In the genomic region with DNA sequence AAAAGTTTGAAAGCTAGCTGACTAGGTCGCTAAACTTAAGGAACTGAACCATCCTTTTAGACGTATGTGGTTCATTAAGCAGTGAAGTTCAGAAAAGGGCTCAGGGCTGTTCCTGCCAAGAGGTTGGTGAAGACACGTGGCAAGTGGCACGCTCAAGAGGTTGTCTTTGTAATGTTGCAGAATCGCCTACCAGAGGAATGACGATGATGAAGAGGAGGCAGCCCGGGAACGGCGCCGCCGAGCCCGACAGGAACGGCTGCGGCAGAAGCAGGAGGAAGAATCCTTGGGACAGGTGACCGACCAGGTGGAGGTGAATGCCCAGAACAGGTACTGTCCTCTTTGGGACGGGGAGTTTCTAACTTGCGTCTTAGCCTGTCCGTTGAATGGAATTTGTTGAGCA, we compare ENCODE assay signal across 18 cellular contexts. TPM values are rescaled to one million over a fixed set of nuclear protein-coding genes. Genes with fewer than 3 reads are reported as not detected.
A peak's percentile ranks its signal among the peaks of the same experiment; 100 is the strongest.
DNase-seq lines count a peak whose midpoint lies in the region; ATAC-seq, FAIRE-seq and TF ChIP-seq lines count a peak whose summit lies in the region.
"Had no signal": no experiment of that assay in that cellular context is flagged by ENCODE, and none has a peak within 500 bp of the region (broad histone marks: within the 10 kb centered on the region; RNA-seq: fewer than 3 reads in every experiment).

No MANE protein-coding gene starts in this region.

- WGBS in GM23248 (ENCODE audit: low coverage in 1 of 2, low lambda C conversion rate in 2 of 2, missing lambda C conversion rate in 2 of 2), 2 experiments, result 90 to 92% methylated on average over 18 of the region's 18 CpGs
- 6% methylated on average over 18 of the region's 18 CpGs for WGBS in K562 (ENCODE audit: insufficient coverage, low coverage, missing lambda C conversion rate)
- WGBS in gastroesophageal sphincter (ENCODE audit: low coverage in 1 of 2), 2 donors, result 90 to 93% methylated on average over 16 to 18 of the region's 18 CpGs
- WGBS in smooth muscle cell (ENCODE audit: low lambda C conversion rate), result 98% methylated on average over 18 of the region's 18 CpGs

- H3K9me1 ChIP-seq in K562 (ENCODE audit: control insufficient read depth, insufficient read depth, low read length), result no peaks in the 10 kb centered on the region

- no peak overlapping the region for H2AFZ ChIP-seq in GM23248
- H2AFZ ChIP-seq in K562 (ENCODE audit: low read depth, low read length), result peak overlapping the region; percentile 7; the same call in 1 of the 2 replicates
- H2AFZ ChIP-seq in smooth muscle cell (ENCODE audit: low read depth), result no peak overlapping the region

- no TSS peak for BruUV-seq in K562 (replicated peaks; lab: Mats Ljungman, UMichigan)

- H3K36me3 ChIP-seq in GM23248 (ENCODE audit: low read depth) (peaks cover 66% of the 10 kb centered on the region), K562 (ENCODE audit: control insufficient read depth, insufficient read depth, low read length) (no peaks in the 10 kb centered on the region), gastroesophageal sphincter (peaks cover 0 to 34% of the 10 kb centered on the region in 2 donors), smooth muscle cell (ENCODE audit: low read depth) (peaks cover 37% of the 10 kb centered on the region)

- H3K9me3 ChIP-seq in GM23248 (ENCODE audit: low read depth), result no peaks in the 10 kb centered on the region
- no peaks in the 10 kb centered on the region for H3K9me3 ChIP-seq in K562 (replicated peaks; ENCODE audit: control insufficient read depth, insufficient read depth, low read depth, low read length)
- no peaks in the 10 kb centered on the region for H3K9me3 ChIP-seq in gastroesophageal sphincter
- no peaks in the 10 kb centered on the region for H3K9me3 ChIP-seq in smooth muscle cell (replicated peaks; ENCODE audit: low read depth)
- H3K9me3 ChIP-seq: A549 had no signal

- CTCF ChIA-PET in K562 (lab: Yijun Ruan, JAX; ENCODE audit: low intra/inter-chr PET ratio), result no interaction called here

- no peak for TF ChIP-seq RAD21 in K562 (CRISPR knock-in tag; conservative IDR thresholded peaks at IDR 0.05 in 1 of 2, IDR thresholded peaks at IDR 0.05 in 1 of 2)

- H3K27me3 ChIP-seq in GM23248 (replicated peaks; ENCODE audit: insufficient read depth), result no peaks in the 10 kb centered on the region
- peaks cover 9 to 10% of the 10 kb centered on the region in 2 experiments for H3K27me3 ChIP-seq in K562 (ENCODE audit: control insufficient read depth in 2 of 2, insufficient read depth in 2 of 2, low read length in 2 of 2)
- no peaks in the 10 kb centered on the region for H3K27me3 ChIP-seq in gastroesophageal sphincter
- no peaks in the 10 kb centered on the region for H3K27me3 ChIP-seq in smooth muscle cell (ENCODE audit: low read depth)

- H3F3A ChIP-seq in GM23248 (ENCODE audit: insufficient read depth), result peaks cover 85% of the 10 kb centered on the region
- H3F3A ChIP-seq in smooth muscle cell (ENCODE audit: low read depth), result peaks cover 44% of the 10 kb centered on the region

- no peaks in the 10 kb centered on the region for H3K9me2 ChIP-seq in GM23248 (ENCODE audit: insufficient read depth)

- H3K79me2 ChIP-seq in GM23248 (ENCODE audit: insufficient read depth) (peaks cover 98% of the 10 kb centered on the region), K562 (ENCODE audit: control insufficient read depth, insufficient read depth, low read length) (no peaks in the 10 kb centered on the region), smooth muscle cell (ENCODE audit: low read depth) (peaks cover 97% of the 10 kb centered on the region)

- POLR2A ChIA-PET in K562 (lab: Yijun Ruan, JAX), result interaction anchor here (1.0 kb wide), 1 partner anchor 15 kb away, joined by 3 read pairs; no protein-coding TSS in a partner anchor

- in situ Hi-C loops in GM23248 (cut with MboI), result no loop called here
- in situ Hi-C loops in K562 (cut with MboI), result no loop called here

- H3K9ac ChIP-seq in GM23248 (no peak overlapping the region), K562 (ENCODE audit: insufficient read depth in 1 of 2, low read depth in 2 of 2, low read length in 2 of 2) (no peak overlapping the region; a peak in 1 of 4 replicates), smooth muscle cell (ENCODE audit: low read depth) (no peak overlapping the region)

- FAIRE-seq in K562 (lab: Jason Lieb, UNC), result no peak
- FAIRE-seq: A549, H54, HTR-8/SVneo had no signal

- TF ChIP-seq EP300 in K562 (IDR thresholded peaks at IDR 0.05; ENCODE audit: low read length), result no peak
- no peak for TF ChIP-seq EP300 in gastroesophageal sphincter (IDR thresholded peaks at IDR 0.05)

- H3K4me1 ChIP-seq in GM23248 (ENCODE audit: insufficient read depth) (peaks cover 36% of the 10 kb centered on the region), K562 (replicated peaks in 1 of 2; ENCODE audit: control insufficient read depth in 2 of 2, insufficient read depth in 2 of 2, low read length in 2 of 2) (peaks cover 0 to 6% of the 10 kb centered on the region in 2 experiments; a peak in 2 of 5 replicates), gastroesophageal sphincter (peaks cover 15 to 75% (median 16%) of the 10 kb centered on the region in 3 donors), smooth muscle cell (ENCODE audit: low read depth) (no peaks in the 10 kb centered on the region)
- H3K4me1 ChIP-seq: A549 had no signal

- ATAC-seq in K562 (no peak), gastroesophageal sphincter (no peak)
- ATAC-seq: A549, HCT116 had no signal

- no peak overlapping the region for H3K4me2 ChIP-seq in GM23248 (ENCODE audit: unreplicated experiment)
- H3K4me2 ChIP-seq in K562 (ENCODE audit: insufficient read depth, low read length), result no peak overlapping the region; the same call in 1 of the 2 replicates
- no peak overlapping the region for H3K4me2 ChIP-seq in smooth muscle cell
- H3K4me2 ChIP-seq: A549 had no signal

- H4K20me1 ChIP-seq in GM23248 (ENCODE audit: insufficient read depth) (no peaks in the 10 kb centered on the region), K562 (replicated peaks; ENCODE audit: control insufficient read depth, insufficient read depth, low read length) (no peaks in the 10 kb centered on the region), smooth muscle cell (ENCODE audit: low read depth) (peaks cover 89% of the 10 kb centered on the region)

- intact Hi-C loops in K562 (cut with micrococcal nuclease), result no loop called here

- TF ChIP-seq CTCF in K562 (IDR thresholded peaks at IDR 0.05 in 2 of 3, conservative IDR thresholded peaks at IDR 0.05 in 1 of 3; ENCODE audit: insufficient read depth in 2 of 3, low read depth in 1 of 3, low read length in 3 of 3), result no peak
- no peak for TF ChIP-seq CTCF in gastroesophageal sphincter (IDR thresholded peaks at IDR 0.05)
- no peak for TF ChIP-seq CTCF in smooth muscle cell (IDR thresholded peaks at IDR 0.05; ENCODE audit: borderline replicate concordance, insufficient read depth, poor library complexity, severe bottlenecking)
- TF ChIP-seq CTCF in GM20000 (IDR thresholded peaks at IDR 0.05; ENCODE audit: extremely low read depth, missing control alignments), result no peak

- 0 out of 2 replicates have a peak overlapping the region, but pooled peaks have one; percentile 17 for H3K27ac ChIP-seq in GM23248
- H3K27ac ChIP-seq in K562 (ENCODE audit: extremely low read depth, low read depth, low read length), result no peak overlapping the region
- peak overlapping the region in 3 of 4 donors; percentile 66 to 90 (median 74) for H3K27ac ChIP-seq in gastroesophageal sphincter
- H3K27ac ChIP-seq in smooth muscle cell (ENCODE audit: low read depth), result peak overlapping the region; percentile 46
- H3K27ac ChIP-seq: 22Rv1, A549, C4-2B had no signal

- TF ChIP-seq POLR2A in K562 (conservative IDR thresholded peaks at IDR 0.05), result no peak
- no peak for TF ChIP-seq POLR2A in gastroesophageal sphincter (IDR thresholded peaks at IDR 0.05)

- no peak for DNase-seq in GM23248
- no peak for DNase-seq in K562 (ENCODE audit: extremely low read depth in 1 of 4, low spot score in 3 of 4)
- no peak for DNase-seq in smooth muscle cell (lab: John Stamatoyannopoulos, UW; ENCODE audit: unreplicated experiment)
- DNase-seq in NAMALWA (ENCODE audit: low spot score), result no peak
- DNase-seq in GM20000 (ENCODE audit: low spot score), result no peak
- no peak for DNase-seq in activated naive CD4-positive, alpha-beta T cell treated with anti-CD3 and anti-CD28 coated beads, Interleukin-2, amount 50 U/mL, for 16 hours
- DNase-seq: AML-193; CD4-positive, alpha-beta memory T cell; DMS79 treated with DMSO at 0.1 percent for 48 hours; GF-D8; IMR-90 had no signal

- H3K4me3 ChIP-seq in GM23248 (no peak overlapping the region), K562 (no peak overlapping the region), gastroesophageal sphincter (no peak overlapping the region), smooth muscle cell (no peak overlapping the region)
- H3K4me3 ChIP-seq: A549 had no signal

TF ChIP-seq in K562, 482 proteins besides CTCF, POLR2A, EP300 and RAD21:
- no peak for TF ChIP-seq ZNF764 (CRISPR knock-in tag; IDR thresholded peaks at IDR 0.05; ENCODE audit: low read depth)
TF ChIP-seq in K562: peak in this region for 0.

RNA-seq across cellular contexts. Expression of gene AGBL3, which starts 57.7 kb away (rescaled TPM):
- 2.4 TPM in 2 replicates for total RNA-seq in GM23248 (2014; rRNA removed; shearing (Covaris generic))
- 1.4 and 1.5 TPM in 2 replicates for polyA plus RNA-seq in GM23248 (2016; fragmentation: Nextera tagmentation; extraction: Ambion mirVana)
- total RNA-seq in K562 (2011; cell fraction: chromatin; rRNA removed; ENCODE audit: low replicate concordance), result 3.1 and 5.6 TPM in 2 replicates
- 0.92 and 1.2 TPM in 2 replicates for total RNA-seq in K562 (2011; cell fraction: nucleolus; rRNA removed)
- 3.9 and 6.5 TPM in 2 replicates for total RNA-seq in K562 (2011; cell fraction: nucleoplasm; rRNA removed)
- total RNA-seq in K562 (2014; rRNA removed), result 0.54 and 0.73 TPM in 2 replicates
- 1.7 and 2.4 TPM in 2 replicates for total RNA-seq in K562 (2014; rRNA removed; fragmentation: Illumina TruSeq; extraction: Trizol)
- 1.5 and 1.8 TPM in 2 replicates for total RNA-seq in K562 (2015; rRNA removed; fragmentation: Illumina TruSeq; extraction: Trizol)
- total RNA-seq in K562 (2021), result 2.1 and 2.9 TPM in 2 replicates
- 1.9 and 2.5 TPM in 2 replicates for polyA plus RNA-seq in K562 (2011; rRNA removed)
- polyA plus RNA-seq in K562 (2011; cell fraction: cytosol; rRNA removed), result 0.51 and 0.66 TPM in 2 replicates
- 1.7 and 1.9 TPM in 2 replicates for polyA plus RNA-seq in K562 (2011; cell fraction: nucleus; rRNA removed)
- polyA plus RNA-seq in K562 (2012), result 0.98 and 2.4 TPM in 2 replicates
- 2.0 TPM in 2 replicates for polyA plus RNA-seq in K562 (2014; fragmentation: Illumina TruSeq; extraction: Trizol)
- polyA plus RNA-seq in K562 (2014; fragmentation: Nextera tagmentation; extraction: Ambion mirVana), result under 1 TPM; 0.71 to 0.75 TPM
- polyA plus RNA-seq in K562 (2014; rRNA removed), result 1.4 and 1.8 TPM in 2 replicates
- 1.5 and 1.6 TPM in 2 replicates for polyA minus RNA-seq in K562 (2011; rRNA and poly(A)+ RNA removed)
- polyA minus RNA-seq in K562 (2011; cell fraction: cytosol; rRNA and poly(A)+ RNA removed), result not detected in 2 replicates
- polyA minus RNA-seq in K562 (2011; cell fraction: nucleus; rRNA and poly(A)+ RNA removed), result 2.0 and 4.6 TPM in 2 replicates
- 1 to 10 TPM in 3 of 4 donors, under 1 TPM in 1; 0.30 to 5.6 (median 3.1) TPM for total RNA-seq in gastroesophageal sphincter
- 2.5 and 5.1 TPM in 2 replicates for total RNA-seq in smooth muscle cell
- polyA plus RNA-seq in smooth muscle cell, result 0.23 and 0.48 TPM in 2 replicates
